ENCODE assay signal across 8 cellular contexts in genomic region chr5:126676195-126676624, GRCh38.
DNase-seq lines count a peak whose midpoint lies in the region; ATAC-seq lines count a peak whose summit lies in the region.

No MANE protein-coding gene starts in this region.

- ATAC-seq in HG02973 (IDR thresholded peaks at IDR 0.05; ENCODE audit: unreplicated experiment) (peak; percentile 53), left lobe of liver (peak; percentile 100)

- DNase-seq in activated gamma-delta T cell treated with Interleukin-2 at 50 U/mL for 16 hours: peak; percentile 63
- no peak for DNase-seq in activated gamma-delta T cell (lab: John Stamatoyannopoulos, UW)
- DNase-seq in NCI-H2196 (lab: John Stamatoyannopoulos, UW; ENCODE audit: unreplicated experiment): peak; percentile 70
- peak; percentile 59 for DNase-seq in activated CD4-positive, CD25-positive, alpha-beta regulatory T cell treated with anti-CD3 and anti-CD28 coated beads, Interleukin-2, amount 50 U/mL, for 16 hours (ENCODE audit: low read depth, low spot score)
- peak; percentile 63 for DNase-seq in central memory CD4-positive, alpha-beta T cell
- peak; percentile 62 for DNase-seq in left lobe of liver (ENCODE audit: low spot score)
- peak; percentile 29 to 61 (median 45) for DNase-seq in stimulated activated CD4-positive, alpha-beta T cell treated with anti-CD3 and anti-CD28 coated beads, TNF-alpha, amount 100 ng/mL, for 24 hours (ENCODE audit: low read depth in 3 of 3)
